In genomic region chr7:107998150-107998549, GRCh38 we compare ENCODE assay signal across 16 cellular contexts. TPM values are rescaled to one million over a fixed set of nuclear protein-coding genes. Genes with fewer than 3 reads are reported as not detected.
DNase-seq lines count a peak whose midpoint lies in the region; ATAC-seq and TF ChIP-seq lines count a peak whose summit lies in the region.
"Had no signal": no experiment of that assay in that cellular context is flagged by ENCODE, and none has a peak within 500 bp of the region (broad histone marks: within the 10 kb centered on the region; RNA-seq: fewer than 3 reads in every experiment).

No MANE protein-coding gene starts in this region.

- no peak overlapping the region for H4K5ac ChIP-seq in IMR-90 (ENCODE audit: low read depth, low read length)

- peaks cover 38% of the 10 kb centered on the region for H3K79me2 ChIP-seq in fibroblast of lung (ENCODE audit: control insufficient read depth, insufficient read depth, low read length)

- H3K4me3 Mint-ChIP-seq in effector memory CD8-positive, alpha-beta T cell, result no peak overlapping the region
- no peak overlapping the region for H3K4me3 Mint-ChIP-seq in CD4-positive, alpha-beta T cell
- H3K4me3 Mint-ChIP-seq: activated CD4-positive, alpha-beta memory T cell treated with anti-CD3 and anti-CD28 coated beads, Interleukin-2, amount 10 ng/mL, durations not matched to agents 7 days and 5 days; CD4-positive, alpha-beta memory T cell; central memory CD8-positive, alpha-beta T cell; naive B cell; T-helper 17 cell had no signal

- intact Hi-C loops in IMR-90 (cut with micrococcal nuclease), result loop anchor here (2.0 kb wide), 1 partner anchor 81 kb away; no protein-coding TSS in a partner anchor
- intact Hi-C loops in CD4-positive, alpha-beta T cell (cut with DNase I, micrococcal nuclease), result no loop called here

- POLR2A ChIA-PET in IMR-90 (lab: Charles Lee; ENCODE audit: unreplicated experiment), result interaction anchor here (0.6 to 1.0 kb wide), 2 partner anchors 25 to 471 kb away, joined by 4 to 8 read pairs; no protein-coding TSS in a partner anchor
- POLR2A ChIA-PET in CD4-positive, alpha-beta T cell (lab: Charles Lee), result no interaction called here

- no peak overlapping the region for H2BK120ac ChIP-seq in IMR-90 (ENCODE audit: low read depth, low read length)

- H2AFZ ChIP-seq in IMR-90 (replicated peaks; ENCODE audit: low read length, poor library complexity) (no peak overlapping the region), fibroblast of lung (ENCODE audit: low read length) (no peak overlapping the region)

- no peak overlapping the region for H3K56ac ChIP-seq in IMR-90 (ENCODE audit: extremely low read depth, insufficient read depth, low read length)

- 0 out of 2 replicates have a peak overlapping the region, but pooled peaks have one; percentile 13 for H3K4ac ChIP-seq in IMR-90 (ENCODE audit: low read depth, low read length)

- no peak overlapping the region for H2BK15ac ChIP-seq in IMR-90 (ENCODE audit: low read depth, low read length)

- peaks cover 28% of the 10 kb centered on the region for H4K20me1 ChIP-seq in IMR-90 (ENCODE audit: insufficient read depth, low read length)
- no peaks in the 10 kb centered on the region for H4K20me1 ChIP-seq in fibroblast of lung (ENCODE audit: control insufficient read depth, extremely low read depth, insufficient read depth, low read length)

- no peak overlapping the region for H2AK9ac ChIP-seq in IMR-90 (replicated peaks; ENCODE audit: low read depth, low read length, poor library complexity)

- H4K8ac ChIP-seq in IMR-90 (ENCODE audit: low read depth in 2 of 2, low read length in 2 of 2), result no peak overlapping the region

- H3K36me3 ChIP-seq in IMR-90 (ENCODE audit: control insufficient read depth, insufficient read depth, low read length) (peaks cover 41% of the 10 kb centered on the region), SJSA1 (peaks cover 77% of the 10 kb centered on the region), fibroblast of lung (ENCODE audit: control insufficient read depth, insufficient read depth, low read length) (peaks cover 14% of the 10 kb centered on the region), skeletal muscle satellite cell (ENCODE audit: insufficient read depth, low read length) (peaks cover 57% of the 10 kb centered on the region)

- H3K36me3 Mint-ChIP-seq in effector memory CD8-positive, alpha-beta T cell (ENCODE audit: insufficient read depth), result no peaks in the 10 kb centered on the region
- no peaks in the 10 kb centered on the region for H3K36me3 Mint-ChIP-seq in CD4-positive, alpha-beta T cell (ENCODE audit: low read depth)
- H3K36me3 Mint-ChIP-seq: CD4-positive, alpha-beta memory T cell; naive B cell had no signal

- dilution Hi-C loops in IMR-90 (cut with HindIII; ENCODE audit: low sequenced_read_pairs, unreplicated experiment), result no loop called here

- H3K9me3 ChIP-seq in IMR-90 (ENCODE audit: control insufficient read depth, insufficient read depth, low read length), result no peaks in the 10 kb centered on the region
- H3K9me3 ChIP-seq in SJSA1 (replicated peaks), result no peaks in the 10 kb centered on the region
- no peaks in the 10 kb centered on the region for H3K9me3 ChIP-seq in fibroblast of lung (ENCODE audit: control insufficient read depth, insufficient read depth, low read depth, low read length)
- no peaks in the 10 kb centered on the region for H3K9me3 ChIP-seq in skeletal muscle satellite cell (replicated peaks; ENCODE audit: low read length)
- H3K9me3 ChIP-seq in CD4-positive, alpha-beta T cell (ENCODE audit: control insufficient read depth, low read length), result no peaks in the 10 kb centered on the region
- H3K9me3 ChIP-seq: testis had no signal

- peaks cover 40 to 75% of the 10 kb centered on the region in 2 donors for H3K27me3 Mint-ChIP-seq in effector memory CD8-positive, alpha-beta T cell
- H3K27me3 Mint-ChIP-seq in CD4-positive, alpha-beta T cell, result peaks cover 66% of the 10 kb centered on the region

- H3K18ac ChIP-seq in IMR-90 (ENCODE audit: low read depth, low read length), result no peak overlapping the region

- peaks cover 4 to 6% of the 10 kb centered on the region in 2 donors for H3K4me1 Mint-ChIP-seq in effector memory CD8-positive, alpha-beta T cell (ENCODE audit: low read depth in 2 of 2)
- H3K4me1 Mint-ChIP-seq in CD4-positive, alpha-beta T cell (ENCODE audit: low read depth), result peaks cover 5% of the 10 kb centered on the region
- H3K4me1 Mint-ChIP-seq: central memory CD8-positive, alpha-beta T cell had no signal

- CTCF ChIA-PET in IMR-90 (lab: Yijun Ruan, JAX), result interaction anchor here (1.2 kb wide), 1 partner anchor 149 kb away, joined by 3 read pairs; no protein-coding TSS in a partner anchor
- CTCF ChIA-PET in CD4-positive, alpha-beta T cell (lab: Charles Lee), result no interaction called here

- peaks cover 23 to 56% of the 10 kb centered on the region in 2 experiments for H3K79me1 ChIP-seq in IMR-90 (ENCODE audit: low read depth in 1 of 2, low read length in 2 of 2)

- H3K27ac ChIP-seq in IMR-90 (ENCODE audit: insufficient read depth, low read length) (no peak overlapping the region), SJSA1 (peak overlapping the region; percentile 61), fibroblast of lung (ENCODE audit: insufficient read depth, low read length) (no peak overlapping the region)
- H3K27ac ChIP-seq in CD4-positive, alpha-beta T cell (ENCODE audit: low read depth, low read length), result no peak overlapping the region
- H3K27ac ChIP-seq: testis had no signal

- no peak overlapping the region; the same call in 1 of the 2 replicates for H2BK20ac ChIP-seq in IMR-90 (ENCODE audit: low read depth, low read length)

- no peak for TF ChIP-seq RAD21 in IMR-90 (IDR thresholded peaks at IDR 0.05; ENCODE audit: low read length)

- H3K9ac ChIP-seq in IMR-90 (ENCODE audit: low read depth, low read length) (no peak overlapping the region), fibroblast of lung (ENCODE audit: insufficient read depth, low read length) (no peak overlapping the region), skeletal muscle satellite cell (ENCODE audit: low read depth, low read length) (no peak overlapping the region)

- no peak overlapping the region for H3K4me3 ChIP-seq in IMR-90 (ENCODE audit: insufficient read depth, low read depth, low read length)
- no peak overlapping the region for H3K4me3 ChIP-seq in SJSA1
- peak overlapping the region in 2 of 4 experiments; percentile 65 to 92 for H3K4me3 ChIP-seq in fibroblast of lung (replicated peaks in 1 of 4; ENCODE audit: control extremely low read depth in 1 of 4, insufficient read depth in 1 of 4, low read depth in 3 of 4, low read length in 4 of 4)
- peak overlapping the region; percentile 8 for H3K4me3 ChIP-seq in skeletal muscle satellite cell (ENCODE audit: low read length)
- H3K4me3 ChIP-seq: testis had no signal

- no CpG with 5 or more reads among the region's 2 CpGs for WGBS in IMR-90 (ENCODE audit: extremely low coverage in 2 of 2, insufficient read length in 1 of 2), 2 experiments

- H3K4me1 ChIP-seq in IMR-90 (ENCODE audit: control insufficient read depth, insufficient read depth, low read length) (peaks cover 26% of the 10 kb centered on the region), SJSA1 (replicated peaks) (peaks cover 87% of the 10 kb centered on the region), fibroblast of lung (ENCODE audit: control insufficient read depth, extremely low read depth, insufficient read depth, low read length) (peaks cover 26% of the 10 kb centered on the region), skeletal muscle satellite cell (ENCODE audit: control insufficient read depth, insufficient read depth, low read length) (peaks cover 79% of the 10 kb centered on the region)

- TF ChIP-seq CTCF in IMR-90 (conservative IDR thresholded peaks at IDR 0.05; ENCODE audit: low read depth, low read length) (no peak), fibroblast of lung (conservative IDR thresholded peaks at IDR 0.05 in 1 of 2, IDR thresholded peaks at IDR 0.05 in 1 of 2; ENCODE audit: low read depth in 1 of 2, low read length in 2 of 2) (no peak)
- TF ChIP-seq CTCF in CD4-positive, alpha-beta T cell (IDR thresholded peaks at IDR 0.05), result no peak

- peak overlapping the region; percentile 0; the same call in 1 of the 2 replicates for H2AK5ac ChIP-seq in IMR-90 (ENCODE audit: low read depth, low read length)

- BruUV-seq in IMR-90 (replicated peaks; lab: Mats Ljungman, UMichigan), result no TSS peak

- H3K9me1 ChIP-seq in IMR-90 (ENCODE audit: insufficient read depth, low read length), result peaks cover 13% of the 10 kb centered on the region

- in situ Hi-C loops in IMR-90 (cut with MboI; ENCODE audit: low sequenced_read_pairs), result no loop called here

- no peak overlapping the region for H2BK5ac ChIP-seq in IMR-90 (ENCODE audit: low read depth, low read length, poor library complexity, severe bottlenecking)

- H3K27me3 ChIP-seq in IMR-90 (ENCODE audit: control insufficient read depth, insufficient read depth, low read length) (no peaks in the 10 kb centered on the region), SJSA1 (replicated peaks) (no peaks in the 10 kb centered on the region), fibroblast of lung (ENCODE audit: control insufficient read depth, insufficient read depth, low read length) (no peaks in the 10 kb centered on the region), skeletal muscle satellite cell (ENCODE audit: control insufficient read depth, insufficient read depth, low read length) (no peaks in the 10 kb centered on the region)
- H3K27me3 ChIP-seq in CD4-positive, alpha-beta T cell (ENCODE audit: control insufficient read depth, insufficient read depth, low read length), result peaks cover 36% of the 10 kb centered on the region
- H3K27me3 ChIP-seq: testis had no signal

- 0 out of 2 replicates have a peak overlapping the region, but pooled peaks have one; percentile 13 for H3K14ac ChIP-seq in IMR-90 (replicated peaks; ENCODE audit: low read depth, low read length)

- H3K27ac Mint-ChIP-seq in effector memory CD8-positive, alpha-beta T cell, result no peak overlapping the region
- no peak overlapping the region for H3K27ac Mint-ChIP-seq in CD4-positive, alpha-beta T cell
- H3K27ac Mint-ChIP-seq: activated CD4-positive, alpha-beta memory T cell treated with anti-CD3 and anti-CD28 coated beads, Interleukin-2, amount 10 ng/mL, durations not matched to agents 7 days and 5 days; CD4-positive, alpha-beta memory T cell; naive B cell; T-helper 17 cell had no signal

- ATAC-seq in IMR-90 (ENCODE audit: low read depth) (no peak), GM21390 (IDR thresholded peaks at IDR 0.05; ENCODE audit: unreplicated experiment) (no peak)
- no peak for ATAC-seq in effector memory CD8-positive, alpha-beta T cell (replicated peaks)
- ATAC-seq in CD4-positive, alpha-beta T cell (ENCODE audit: poor library complexity), result no peak
- ATAC-seq: sciatic nerve, T-helper 17 cell had no signal

- no peak overlapping the region for H4K91ac ChIP-seq in IMR-90 (ENCODE audit: insufficient read depth, low read depth, low read length)

- H3K9me3 Mint-ChIP-seq in effector memory CD8-positive, alpha-beta T cell, result no peaks in the 10 kb centered on the region
- no peaks in the 10 kb centered on the region for H3K9me3 Mint-ChIP-seq in CD4-positive, alpha-beta T cell
- H3K9me3 Mint-ChIP-seq: activated CD4-positive, alpha-beta memory T cell treated with anti-CD3 and anti-CD28 coated beads, Interleukin-2, amount 10 ng/mL, durations not matched to agents 7 days and 5 days; central memory CD8-positive, alpha-beta T cell had no signal

- no peak overlapping the region; the same call in 1 of the 2 replicates for H3K23ac ChIP-seq in IMR-90 (ENCODE audit: low read depth, low read length)

- DNase-seq in IMR-90 (no peak), SJSA1 (ENCODE audit: low read depth in 1 of 2, low spot score in 2 of 2) (no peak), fibroblast of lung (ENCODE audit: low read depth in 2 of 2) (peak in 1 of 2 donors; percentile 68)
- DNase-seq in effector memory CD8-positive, alpha-beta T cell, result no peak
- no peak for DNase-seq in CD4-positive, alpha-beta T cell
- DNase-seq: activated CD4-positive, alpha-beta memory T cell treated with anti-CD3 and anti-CD28 coated beads, Interleukin-2, amount 10 ng/mL, durations not matched to agents 7 days and 5 days; CD4-positive, alpha-beta memory T cell; GF-D8; naive B cell; NCI-H187; T-helper 17 cell; testis had no signal

- TF ChIP-seq POLR2A in IMR-90 (IDR thresholded peaks at IDR 0.05; ENCODE audit: low read depth, low read length), result no peak

- H3K4me2 ChIP-seq in IMR-90 (ENCODE audit: low read depth, low read length) (no peak overlapping the region), fibroblast of lung (ENCODE audit: extremely low read depth, insufficient read depth, low read length) (peak overlapping the region; percentile 29), skeletal muscle satellite cell (ENCODE audit: low read length) (peak overlapping the region; percentile 7)

RNA-seq across cellular contexts. Expression of gene LAMB1, which starts 4.8 kb away (rescaled TPM):
- total RNA-seq in IMR-90 (2012; rRNA removed), result 117 TPM in 2 replicates
- 97.5 and 114 TPM in 2 replicates for polyA plus RNA-seq in IMR-90 (2012; rRNA removed)
- 83.3 and 90.8 TPM in 2 replicates for polyA plus RNA-seq in IMR-90 (2012; cell fraction: cytosol; rRNA removed)
- 304 and 403 TPM in 2 replicates for polyA plus RNA-seq in IMR-90 (2012; cell fraction: nucleus; rRNA removed; ENCODE audit: low replicate concordance)
- 110 and 136 TPM in 2 replicates for total RNA-seq in SJSA1 (2014; rRNA removed; shearing (Covaris generic))
- total RNA-seq in fibroblast of lung, result 440 and 516 TPM in 2 replicates
- 136 and 428 TPM in 2 replicates for polyA plus RNA-seq in fibroblast of lung
- 196 and 578 TPM in 2 replicates for polyA plus RNA-seq in fibroblast of lung (2012)
- polyA minus RNA-seq in fibroblast of lung (ENCODE audit: low replicate concordance), result 977 and 1,802 TPM in 2 replicates
- 227 and 312 TPM in 2 replicates for total RNA-seq in skeletal muscle satellite cell (2012; rRNA removed)
- not detected for total RNA-seq in CD4-positive, alpha-beta T cell
- total RNA-seq: activated CD4-positive, alpha-beta memory T cell treated with anti-CD3 and anti-CD28 coated beads, Interleukin-2, amount 10 ng/mL, durations not matched to agents 7 days and 5 days; CD4-positive, alpha-beta memory T cell; T-helper 17 cell had no signal

Comparison
In these comparisons a context has a peak if more than half of its experiments do, and no peak if none do; other contexts are left out.
1. RNA of gene LAMB1, which starts 4.8 kb away (total RNA-seq): 440 to 516 TPM in fibroblast of lung, 110 to 136 TPM in SJSA1 and 117 TPM in IMR-90; not detected in CD4-positive, alpha-beta T cell; every median in the first group is over 10 times any median in the second.